Comparison of ENCODE assay signal across 8 cellular contexts in genomic region chr1:20507248-20507563, GRCh38. TPM values are rescaled to one million over a fixed set of nuclear protein-coding genes. Genes with fewer than 3 reads are reported as not detected.
A peak's percentile ranks its signal among the peaks of the same experiment; 100 is the strongest.
DNase-seq lines count a peak whose midpoint lies in the region; FAIRE-seq and TF ChIP-seq lines count a peak whose summit lies in the region.

No MANE protein-coding gene starts in this region.

- peak overlapping the region; percentile 88 for H3K27ac Mint-ChIP-seq in activated CD4-positive, alpha-beta T cell treated with anti-CD3 and anti-CD28 coated beads, Interleukin-2, amount 10 ng/mL, durations not matched to agents 24 days and 14 days

- no peaks in the 10 kb centered on the region for H4K20me1 ChIP-seq in endothelial cell of umbilical vein (replicated peaks; ENCODE audit: control insufficient read depth, extremely low read depth, insufficient read depth, low read length)
- peaks cover 6% of the 10 kb centered on the region for H4K20me1 ChIP-seq in osteoblast (ENCODE audit: insufficient read depth, low read length)

- peak overlapping the region; percentile 80 for H3K9ac ChIP-seq in endothelial cell of umbilical vein (replicated peaks; ENCODE audit: extremely low read depth, insufficient read depth, low read length)

- CTCF ChIA-PET in endothelial cell of umbilical vein (lab: Charles Lee) = interaction anchor here (1.8 kb wide), 1 partner anchor 13 kb away, joined by 9 read pairs; no protein-coding TSS in a partner anchor

- H3K27me3 Mint-ChIP-seq in activated CD4-positive, alpha-beta T cell treated with anti-CD3 and anti-CD28 coated beads, Interleukin-2, amount 10 ng/mL, durations not matched to agents 24 days and 14 days = peaks cover 3% of the 10 kb centered on the region

- no peak for DNase-seq in activated CD4-positive, alpha-beta T cell treated with anti-CD3 and anti-CD28 coated beads, Interleukin-2, amount 10 ng/mL, durations not matched to agents 24 days and 14 days
- no peak for DNase-seq in activated CD4-positive, alpha-beta T cell treated with anti-CD3 and anti-CD28 coated beads, Interleukin-2, amount 50 U/mL, for 4 hours
- DNase-seq in MG63 = no peak
- no peak for DNase-seq in endothelial cell of umbilical vein (ENCODE audit: low read depth, low spot score)
- peak; percentile 79 for DNase-seq in osteoblast (ENCODE audit: insufficient read length, low spot score, missing footprints)
- DNase-seq in NOMO-1 (lab: John Stamatoyannopoulos, UW; ENCODE audit: unreplicated experiment in 2 of 2) = no peak
- DNase-seq in SIG-M5 treated with dmso at 0.1 percent for 504 hours (lab: John Stamatoyannopoulos, UW; ENCODE audit: unreplicated experiment) = no peak
- no peak for DNase-seq in NCI-H2227 treated with DMSO at 0.1 percent for 48 hours (lab: John Stamatoyannopoulos, UW)

- H3K27me3 ChIP-seq in MG63 (no peaks in the 10 kb centered on the region), endothelial cell of umbilical vein (ENCODE audit: control insufficient read depth in 2 of 2, insufficient read depth in 2 of 2, low read length in 2 of 2) (peaks cover 2 to 3% of the 10 kb centered on the region in 2 experiments), osteoblast (ENCODE audit: insufficient read depth, low read length) (no peaks in the 10 kb centered on the region)

- H3K79me2 ChIP-seq in endothelial cell of umbilical vein (ENCODE audit: control insufficient read depth, insufficient read depth, low read length) = peaks cover 33% of the 10 kb centered on the region
- H3K79me2 ChIP-seq in osteoblast (ENCODE audit: insufficient read depth, low read length) = peaks cover 47% of the 10 kb centered on the region

- no peaks in the 10 kb centered on the region for H3K9me3 Mint-ChIP-seq in activated CD4-positive, alpha-beta T cell treated with anti-CD3 and anti-CD28 coated beads, Interleukin-2, amount 10 ng/mL, durations not matched to agents 24 days and 14 days

- peak overlapping the region; percentile 99 for H3K4me3 ChIP-seq in MG63
- peak overlapping the region; percentile 70 to 94 (median 94) for H3K4me3 ChIP-seq in endothelial cell of umbilical vein (replicated peaks in 1 of 3; ENCODE audit: insufficient read depth in 1 of 3, low read depth in 1 of 3, low read length in 3 of 3)
- peak overlapping the region; percentile 93 for H3K4me3 ChIP-seq in osteoblast (ENCODE audit: insufficient read depth, low read length)

- intact Hi-C loops in activated CD4-positive, alpha-beta T cell treated with anti-CD3 and anti-CD28 coated beads, Interleukin-2, amount 10 ng/mL, durations not matched to agents 24 days and 14 days (cut with micrococcal nuclease) = loop anchor here (5.0 kb wide), 1 partner anchor 125 kb away; the partner anchor contains the start of gene PINK1
- intact Hi-C loops in endothelial cell of umbilical vein (cut with micrococcal nuclease) = loop anchor here (5.0 kb wide), 1 partner anchor 125 kb away; the partner anchor contains the start of gene PINK1

- peak overlapping the region; percentile 99 for H2AFZ ChIP-seq in endothelial cell of umbilical vein (ENCODE audit: low read depth, low read length)
- H2AFZ ChIP-seq in osteoblast (ENCODE audit: low read length) = peak overlapping the region; percentile 99

- H3K9me1 ChIP-seq in endothelial cell of umbilical vein (replicated peaks; ENCODE audit: control insufficient read depth, extremely low read depth, insufficient read depth, low read length) = no peaks in the 10 kb centered on the region

- peaks cover 10% of the 10 kb centered on the region for H3K36me3 Mint-ChIP-seq in activated CD4-positive, alpha-beta T cell treated with anti-CD3 and anti-CD28 coated beads, Interleukin-2, amount 10 ng/mL, durations not matched to agents 24 days and 14 days (ENCODE audit: low read depth)

- H3K4me1 ChIP-seq in endothelial cell of umbilical vein (ENCODE audit: control insufficient read depth, extremely low read depth, insufficient read depth, low read length) (peaks cover 11% of the 10 kb centered on the region), osteoblast (ENCODE audit: insufficient read depth, low read length) (no peaks in the 10 kb centered on the region)

- H3K27ac ChIP-seq in endothelial cell of umbilical vein (ENCODE audit: insufficient read depth, low read depth, low read length) = peak overlapping the region; percentile 80
- H3K27ac ChIP-seq in osteoblast (ENCODE audit: low read depth, low read length) = peak overlapping the region; percentile 88

- dilution Hi-C loops in endothelial cell of umbilical vein (cut with MboI; ENCODE audit: extremely low pct_ligation_motif_present, low sequenced_read_pairs) = no loop called here

- no TSS peak for BruUV-seq in endothelial cell of umbilical vein (replicated peaks; lab: Mats Ljungman, UMichigan)

- TF ChIP-seq CTCF in endothelial cell of umbilical vein (IDR thresholded peaks at IDR 0.05; ENCODE audit: extremely low read depth in 1 of 2, insufficient read depth in 1 of 2, low read depth in 1 of 2, low read length in 2 of 2) (no peak), osteoblast (IDR thresholded peaks at IDR 0.05; ENCODE audit: extremely low read depth, low read depth, low read length) (no peak)

- POLR2A ChIA-PET in endothelial cell of umbilical vein (lab: Charles Lee) = no interaction called here

- no peak for TF ChIP-seq POLR2A in endothelial cell of umbilical vein (IDR thresholded peaks at IDR 0.05; ENCODE audit: low read depth, low read length)

- H3K36me3 ChIP-seq in MG63 (peaks cover 33% of the 10 kb centered on the region), endothelial cell of umbilical vein (ENCODE audit: control insufficient read depth in 2 of 2, extremely low read depth in 1 of 2, insufficient read depth in 2 of 2, low read length in 2 of 2) (peaks cover 2 to 3% of the 10 kb centered on the region in 2 experiments), osteoblast (ENCODE audit: insufficient read depth, low read length) (peaks cover 14% of the 10 kb centered on the region)

- H3K4me3 Mint-ChIP-seq in activated CD4-positive, alpha-beta T cell treated with anti-CD3 and anti-CD28 coated beads, Interleukin-2, amount 10 ng/mL, durations not matched to agents 24 days and 14 days = peak overlapping the region; percentile 87

- FAIRE-seq in endothelial cell of umbilical vein (lab: Jason Lieb, UNC) = no peak

- H3K9me3 ChIP-seq in MG63 (no peaks in the 10 kb centered on the region), endothelial cell of umbilical vein (replicated peaks; ENCODE audit: control insufficient read depth, insufficient read depth, low read length) (no peaks in the 10 kb centered on the region), osteoblast (ENCODE audit: low read depth, low read length) (no peaks in the 10 kb centered on the region)

- H3K4me2 ChIP-seq in endothelial cell of umbilical vein (ENCODE audit: insufficient read depth, low read length) (peak overlapping the region; percentile 88), osteoblast (ENCODE audit: insufficient read depth, low read length) (peak overlapping the region; percentile 85)

- H3K4me1 Mint-ChIP-seq in activated CD4-positive, alpha-beta T cell treated with anti-CD3 and anti-CD28 coated beads, Interleukin-2, amount 10 ng/mL, durations not matched to agents 24 days and 14 days = peaks cover 5% of the 10 kb centered on the region

TF ChIP-seq in endothelial cell of umbilical vein, 7 proteins besides CTCF, POLR2A, EP300 and RAD21 (continues in another document):
- no peak for TF ChIP-seq EZH2 (IDR thresholded peaks at IDR 0.05; ENCODE audit: borderline replicate concordance, low read depth, low read length, severe bottlenecking)

RNA-seq across cellular contexts. Expression of gene MUL1, which starts 0.7 kb away (rescaled TPM):
- 19.1 and 19.4 TPM in 2 replicates for total RNA-seq in activated CD4-positive, alpha-beta T cell treated with anti-CD3 and anti-CD28 coated beads, Interleukin-2, amount 10 ng/mL, durations not matched to agents 24 days and 14 days
- total RNA-seq in MG63 (2014; rRNA removed; shearing (Covaris generic); ENCODE audit: low replicate concordance) = 12.1 and 14.3 TPM in 2 replicates
- total RNA-seq in endothelial cell of umbilical vein (23.9 and 28.3 TPM in 2 replicates), osteoblast (31.8 and 37.3 TPM in 2 replicates)
- polyA plus RNA-seq in endothelial cell of umbilical vein = 29.5 and 31.8 TPM in 2 replicates
- polyA plus RNA-seq in endothelial cell of umbilical vein (2011; cell fraction: cytosol; rRNA removed) = 26.0 and 26.1 TPM in 2 replicates
- 14.5 TPM in 2 replicates for polyA plus RNA-seq in endothelial cell of umbilical vein (2011; cell fraction: nucleus; rRNA removed)
- 19.8 and 20.7 TPM in 2 replicates for polyA plus RNA-seq in endothelial cell of umbilical vein (2012)
- polyA minus RNA-seq in endothelial cell of umbilical vein = 33.6 and 36.8 TPM in 2 replicates
- polyA minus RNA-seq in endothelial cell of umbilical vein (2011; cell fraction: cytosol; rRNA and poly(A)+ RNA removed) = 17.4 TPM
- 9.6 and 11.0 TPM in 2 replicates for polyA minus RNA-seq in endothelial cell of umbilical vein (2011; cell fraction: nucleus; rRNA and poly(A)+ RNA removed)

RNA-seq across cellular contexts. Expression of gene CAMK2N1, which starts 21.2 kb away (rescaled TPM):
- total RNA-seq in activated CD4-positive, alpha-beta T cell treated with anti-CD3 and anti-CD28 coated beads, Interleukin-2, amount 10 ng/mL, durations not matched to agents 24 days and 14 days = 1.3 and 1.8 TPM in 2 replicates
- 20.5 and 31.6 TPM in 2 replicates for total RNA-seq in MG63 (2014; rRNA removed; shearing (Covaris generic); ENCODE audit: low replicate concordance)
- total RNA-seq in endothelial cell of umbilical vein (11.9 and 18.3 TPM in 2 replicates), osteoblast (0.36 and 1.5 TPM in 2 replicates)
- 3.1 and 3.3 TPM in 2 replicates for polyA plus RNA-seq in endothelial cell of umbilical vein
- 5.3 and 6.6 TPM in 2 replicates for polyA plus RNA-seq in endothelial cell of umbilical vein (2011; cell fraction: cytosol; rRNA removed)
- 2.0 and 2.1 TPM in 2 replicates for polyA plus RNA-seq in endothelial cell of umbilical vein (2011; cell fraction: nucleus; rRNA removed)
- 5.9 and 7.7 TPM in 2 replicates for polyA plus RNA-seq in endothelial cell of umbilical vein (2012)
- polyA minus RNA-seq in endothelial cell of umbilical vein = 2.4 and 4.4 TPM in 2 replicates
- not detected for polyA minus RNA-seq in endothelial cell of umbilical vein (2011; cell fraction: cytosol; rRNA and poly(A)+ RNA removed)
- 1.8 and 2.1 TPM in 2 replicates for polyA minus RNA-seq in endothelial cell of umbilical vein (2011; cell fraction: nucleus; rRNA and poly(A)+ RNA removed)

RNA-seq across cellular contexts. Expression of gene FAM43B, which starts 45.2 kb away (rescaled TPM):
- total RNA-seq in activated CD4-positive, alpha-beta T cell treated with anti-CD3 and anti-CD28 coated beads, Interleukin-2, amount 10 ng/mL, durations not matched to agents 24 days and 14 days = not detected in 2 replicates
- 0.15 TPM in 1 of 2 replicates, not detected in the other for total RNA-seq in MG63 (2014; rRNA removed; shearing (Covaris generic); ENCODE audit: low replicate concordance)
- total RNA-seq in endothelial cell of umbilical vein (not detected in 2 replicates), osteoblast (under 0.01 TPM in 1 of 2 replicates, not detected in the other)
- polyA plus RNA-seq in endothelial cell of umbilical vein = not detected in 2 replicates
- not detected in 2 replicates for polyA plus RNA-seq in endothelial cell of umbilical vein (2011; cell fraction: cytosol; rRNA removed)
- polyA plus RNA-seq in endothelial cell of umbilical vein (2011; cell fraction: nucleus; rRNA removed) = not detected in 2 replicates
- not detected in 2 replicates for polyA plus RNA-seq in endothelial cell of umbilical vein (2012)
- not detected in 2 replicates for polyA minus RNA-seq in endothelial cell of umbilical vein
- not detected for polyA minus RNA-seq in endothelial cell of umbilical vein (2011; cell fraction: cytosol; rRNA and poly(A)+ RNA removed)
- polyA minus RNA-seq in endothelial cell of umbilical vein (2011; cell fraction: nucleus; rRNA and poly(A)+ RNA removed) = not detected in 2 replicates
